In genomic region chr13:98475521-98475920, GRCh38 we compare ENCODE assay signal across 10 cellular contexts.
DNase-seq lines count a peak whose midpoint lies in the region; ATAC-seq and TF ChIP-seq lines count a peak whose summit lies in the region.
"Had no signal": no experiment of that assay in that cellular context is flagged by ENCODE, and none has a peak within 500 bp of the region (broad histone marks: within the 10 kb centered on the region; RNA-seq: fewer than 3 reads in every experiment).

No MANE protein-coding gene starts in this region.

- no peak overlapping the region for H3K27ac ChIP-seq in iPS-20b (ENCODE audit: low read length)
- H3K27ac ChIP-seq in tibial nerve = peak overlapping the region in 3 of 4 donors; percentile 31 to 60 (median 40)
- no peak overlapping the region for H3K27ac ChIP-seq in hepatocyte
- H3K27ac ChIP-seq in colonic mucosa = no peak overlapping the region

- H3K36me3 ChIP-seq in iPS-20b (ENCODE audit: insufficient read depth, low read depth, low read length) (peaks cover 43% of the 10 kb centered on the region), tibial nerve (peaks cover 0 to 38% (median 4%) of the 10 kb centered on the region in 3 donors), hepatocyte (replicated peaks; ENCODE audit: insufficient read depth, low read depth) (no peaks in the 10 kb centered on the region), colonic mucosa (peaks cover 7% of the 10 kb centered on the region)

- H3K4me1 ChIP-seq in iPS-20b (ENCODE audit: insufficient read depth, low read length) = peaks cover 42% of the 10 kb centered on the region
- H3K4me1 ChIP-seq in tibial nerve = peaks cover 0 to 38% (median 24%) of the 10 kb centered on the region in 4 donors
- H3K4me1 ChIP-seq in hepatocyte (ENCODE audit: insufficient read depth) = peaks cover 20% of the 10 kb centered on the region
- H3K4me1 ChIP-seq in colonic mucosa = peaks cover 6% of the 10 kb centered on the region

- H3K27me3 Mint-ChIP-seq in activated naive CD4-positive, alpha-beta T cell treated with anti-CD3 and anti-CD28 coated beads, Interleukin-2, amount 10 ng/mL, durations not matched to agents 7 days and 5 days = no peaks in the 10 kb centered on the region
- H3K27me3 Mint-ChIP-seq in activated CD4-positive, alpha-beta memory T cell treated with anti-CD3 and anti-CD28 coated beads, Interleukin-2, amount 10 ng/mL, durations not matched to agents 7 days and 5 days = no peaks in the 10 kb centered on the region
- H3K27me3 Mint-ChIP-seq: activated naive CD4-positive, alpha-beta T cell treated with anti-CD3 and anti-CD28 coated beads, Interleukin-2, amount 50 U/mL, for 24 hours had no signal

- no peak for DNase-seq in activated naive CD4-positive, alpha-beta T cell treated with anti-CD3 and anti-CD28 coated beads, Interleukin-2, amount 10 ng/mL, durations not matched to agents 7 days and 5 days
- no peak for DNase-seq in activated naive CD4-positive, alpha-beta T cell treated with anti-CD3 and anti-CD28 coated beads, Interleukin-2, amount 50 U/mL, for 72 hours (ENCODE audit: low spot score in 2 of 2)
- no peak for DNase-seq in activated CD4-positive, alpha-beta memory T cell treated with anti-CD3 and anti-CD28 coated beads, Interleukin-2, amount 10 ng/mL, durations not matched to agents 7 days and 5 days
- DNase-seq in tibial nerve (ENCODE audit: low spot score in 2 of 2) = no peak
- DNase-seq in hepatocyte (ENCODE audit: low spot score) = no peak
- no peak for DNase-seq in colonic mucosa
- no peak for DNase-seq in SK-N-DZ (ENCODE audit: low spot score)
- DNase-seq: NCI-H69 had no signal

- H2AFZ ChIP-seq in hepatocyte = no peak overlapping the region

- H4K20me1 ChIP-seq in hepatocyte (ENCODE audit: insufficient read depth, poor library complexity, severe bottlenecking) = peaks cover 7% of the 10 kb centered on the region

- peaks cover 6% of the 10 kb centered on the region for H3K9me3 Mint-ChIP-seq in activated naive CD4-positive, alpha-beta T cell treated with anti-CD3 and anti-CD28 coated beads, Interleukin-2, amount 10 ng/mL, durations not matched to agents 7 days and 5 days
- H3K9me3 Mint-ChIP-seq in activated naive CD4-positive, alpha-beta T cell treated with anti-CD3 and anti-CD28 coated beads, Interleukin-2, amount 50 U/mL, for 72 hours = no peaks in the 10 kb centered on the region
- no peaks in the 10 kb centered on the region for H3K9me3 Mint-ChIP-seq in activated CD4-positive, alpha-beta memory T cell treated with anti-CD3 and anti-CD28 coated beads, Interleukin-2, amount 10 ng/mL, durations not matched to agents 7 days and 5 days
- H3K9me3 Mint-ChIP-seq: activated naive CD4-positive, alpha-beta T cell treated with anti-CD3 and anti-CD28 coated beads, Interleukin-2, amount 50 U/mL, for 24 hours had no signal

- ATAC-seq in activated naive CD4-positive, alpha-beta T cell treated with anti-CD3 and anti-CD28 coated beads, Interleukin-2, amount 50 U/mL, for 72 hours = no peak

- H3K79me2 ChIP-seq in hepatocyte = peaks cover 58% of the 10 kb centered on the region

- no peaks in the 10 kb centered on the region for H3K9me3 ChIP-seq in iPS-20b (ENCODE audit: insufficient read depth, low read depth, low read length)
- H3K9me3 ChIP-seq in tibial nerve = no peaks in the 10 kb centered on the region
- no peaks in the 10 kb centered on the region for H3K9me3 ChIP-seq in hepatocyte (ENCODE audit: low read depth)
- H3K9me3 ChIP-seq in colonic mucosa = no peaks in the 10 kb centered on the region

- no peak overlapping the region for H3K4me3 Mint-ChIP-seq in activated naive CD4-positive, alpha-beta T cell treated with anti-CD3 and anti-CD28 coated beads, Interleukin-2, amount 10 ng/mL, durations not matched to agents 7 days and 5 days
- H3K4me3 Mint-ChIP-seq in activated CD4-positive, alpha-beta memory T cell treated with anti-CD3 and anti-CD28 coated beads, Interleukin-2, amount 10 ng/mL, durations not matched to agents 7 days and 5 days = no peak overlapping the region

- no peak overlapping the region for H3K4me2 ChIP-seq in hepatocyte

- H3K4me3 ChIP-seq in iPS-20b (ENCODE audit: low read length) (peak overlapping the region; percentile 48; the same call in 1 of the 2 replicates), tibial nerve (no peak overlapping the region), hepatocyte (no peak overlapping the region), colonic mucosa (no peak overlapping the region)

- no peak for TF ChIP-seq POLR2A in tibial nerve (IDR thresholded peaks at IDR 0.05)

- no peaks in the 10 kb centered on the region for H3K9me2 ChIP-seq in hepatocyte (replicated peaks; ENCODE audit: insufficient read depth)

- TF ChIP-seq EP300 in tibial nerve (IDR thresholded peaks at IDR 0.05) = no peak

- CTCF ChIA-PET in activated naive CD4-positive, alpha-beta T cell treated with anti-CD3 and anti-CD28 coated beads, Interleukin-2, amount 10 ng/mL, durations not matched to agents 7 days and 5 days (lab: Charles Lee) = interaction anchor here (1.1 to 2.4 kb wide), 2 partner anchors 9 to 178 kb away, joined by 4 to 9 read pairs; no protein-coding TSS in a partner anchor
- CTCF ChIA-PET in activated CD4-positive, alpha-beta memory T cell treated with anti-CD3 and anti-CD28 coated beads, Interleukin-2, amount 10 ng/mL, durations not matched to agents 7 days and 5 days (lab: Charles Lee) = interaction anchor here (1.2 to 2.0 kb wide), 4 partner anchors 9 to 87 kb away, joined by 5 to 11 read pairs (median 6); no protein-coding TSS in a partner anchor

- POLR2A ChIA-PET in activated CD4-positive, alpha-beta memory T cell treated with anti-CD3 and anti-CD28 coated beads, Interleukin-2, amount 10 ng/mL, durations not matched to agents 7 days and 5 days (lab: Charles Lee) = interaction anchor here (0.8 to 2.6 kb wide), 6 partner anchors 9 to 101 kb away, joined by 5 to 24 read pairs (median 8); partner anchors contain the start of gene STK24

- H3K27ac Mint-ChIP-seq in activated naive CD4-positive, alpha-beta T cell treated with anti-CD3 and anti-CD28 coated beads, Interleukin-2, amount 10 ng/mL, durations not matched to agents 7 days and 5 days = peak overlapping the region; percentile 33
- H3K27ac Mint-ChIP-seq in activated naive CD4-positive, alpha-beta T cell treated with anti-CD3 and anti-CD28 coated beads, Interleukin-2, amount 50 U/mL, for 72 hours = peak overlapping the region in 1 of 2 donors; percentile 91
- peak overlapping the region; percentile 56 for H3K27ac Mint-ChIP-seq in activated CD4-positive, alpha-beta memory T cell treated with anti-CD3 and anti-CD28 coated beads, Interleukin-2, amount 10 ng/mL, durations not matched to agents 7 days and 5 days

- TF ChIP-seq CTCF in tibial nerve (IDR thresholded peaks at IDR 0.05) (no peak), hepatocyte (IDR thresholded peaks at IDR 0.05; ENCODE audit: poor library complexity) (no peak), colonic mucosa (IDR thresholded peaks at IDR 0.05) (no peak)

- peaks cover 60% of the 10 kb centered on the region for H3K36me3 Mint-ChIP-seq in activated naive CD4-positive, alpha-beta T cell treated with anti-CD3 and anti-CD28 coated beads, Interleukin-2, amount 10 ng/mL, durations not matched to agents 7 days and 5 days
- peaks cover 29 to 41% of the 10 kb centered on the region in 2 donors for H3K36me3 Mint-ChIP-seq in activated naive CD4-positive, alpha-beta T cell treated with anti-CD3 and anti-CD28 coated beads, Interleukin-2, amount 50 U/mL, for 72 hours
- H3K36me3 Mint-ChIP-seq in activated CD4-positive, alpha-beta memory T cell treated with anti-CD3 and anti-CD28 coated beads, Interleukin-2, amount 10 ng/mL, durations not matched to agents 7 days and 5 days (ENCODE audit: low read depth) = peaks cover 70% of the 10 kb centered on the region

- intact Hi-C loops in colonic mucosa (cut with DNase I) = no loop called here

- WGBS in tibial nerve, 2 donors = 35 to 40% methylated on average over 13 of the region's 13 CpGs
- 79% methylated on average over 13 of the region's 13 CpGs for WGBS in hepatocyte (ENCODE audit: low lambda C conversion rate, missing lambda C conversion rate)

- no peaks in the 10 kb centered on the region for H3K27me3 ChIP-seq in iPS-20b (ENCODE audit: insufficient read depth, low read length)
- H3K27me3 ChIP-seq in tibial nerve = no peaks in the 10 kb centered on the region
- no peaks in the 10 kb centered on the region for H3K27me3 ChIP-seq in hepatocyte
- H3K27me3 ChIP-seq in colonic mucosa = no peaks in the 10 kb centered on the region

- H3K9ac ChIP-seq in iPS-20b (ENCODE audit: low read depth, low read length) (no peak overlapping the region; the same call in 1 of the 2 replicates), colonic mucosa (ENCODE audit: low read depth in 2 of 2, low read length in 2 of 2) (no peak overlapping the region)

- H3K4me1 Mint-ChIP-seq in activated naive CD4-positive, alpha-beta T cell treated with anti-CD3 and anti-CD28 coated beads, Interleukin-2, amount 10 ng/mL, durations not matched to agents 7 days and 5 days = peaks cover 68% of the 10 kb centered on the region
- H3K4me1 Mint-ChIP-seq in activated CD4-positive, alpha-beta memory T cell treated with anti-CD3 and anti-CD28 coated beads, Interleukin-2, amount 10 ng/mL, durations not matched to agents 7 days and 5 days = peaks cover 74% of the 10 kb centered on the region

Comparison
In these comparisons a context has a peak if more than half of its experiments do, and no peak if none do; other contexts are left out.
1. H3K27ac ChIP-seq: peak in tibial nerve (3 of 4); none in iPS-20b (single experiment), hepatocyte (single experiment) and colonic mucosa (single experiment).